In genomic region chr12:104055686-104056388, GRCh38 we compare ENCODE assay signal across 10 cellular contexts. TPM values are rescaled to one million over a fixed set of nuclear protein-coding genes. Genes with fewer than 3 reads are reported as not detected.
A peak's percentile ranks its signal among the peaks of the same experiment; 100 is the strongest.
DNase-seq lines count a peak whose midpoint lies in the region; ATAC-seq, FAIRE-seq and TF ChIP-seq lines count a peak whose summit lies in the region.
"Had no signal": no experiment of that assay in that cellular context is flagged by ENCODE, and none has a peak within 500 bp of the region (broad histone marks: within the 10 kb centered on the region; RNA-seq: fewer than 3 reads in every experiment).

No MANE protein-coding gene starts in this region.

- H3K36me3 ChIP-seq in testis (ENCODE audit: low read depth, missing control alignments) = no peaks in the 10 kb centered on the region
- H3K36me3 ChIP-seq: SJSA1 had no signal

- H3K27me3 Mint-ChIP-seq in activated CD8-positive, alpha-beta T cell treated with anti-CD3 and anti-CD28 coated beads for 36 hours = peaks cover 20% of the 10 kb centered on the region

- no peak overlapping the region for H3K27ac ChIP-seq in testis
- H3K27ac ChIP-seq: SJSA1 had no signal

- intact Hi-C loops in Right ventricle myocardium superior (cut with DNase I) (no loop called here), testis (cut with DNase I; ENCODE audit: low total_unique reads) (no loop called here)
- intact Hi-C loops in activated CD8-positive, alpha-beta T cell treated with anti-CD3 and anti-CD28 coated beads for 36 hours (cut with micrococcal nuclease) = loop anchor here (2.0 kb wide), 1 partner anchor 53 kb away; no protein-coding TSS in a partner anchor

- no peak for FAIRE-seq in GM12891 (lab: Jason Lieb, UNC)

- H3K4me1 ChIP-seq in testis = peaks cover 4% of the 10 kb centered on the region

- POLR2A ChIA-PET in activated CD8-positive, alpha-beta T cell treated with anti-CD3 and anti-CD28 coated beads for 36 hours (lab: Charles Lee) = interaction anchor here (0.6 kb wide), 1 partner anchor 14 kb away, joined by 4 read pairs; no protein-coding TSS in a partner anchor

- ATAC-seq in Right ventricle myocardium superior (ENCODE audit: poor library complexity) (peak; percentile 94), GM19452 (IDR thresholded peaks at IDR 0.05; ENCODE audit: unreplicated experiment) (no peak)
- no peak for ATAC-seq in activated CD8-positive, alpha-beta T cell treated with anti-CD3 and anti-CD28 coated beads for 36 hours
- ATAC-seq: naive thymus-derived CD4-positive, alpha-beta T cell had no signal

- TF ChIP-seq POLR2A in testis (IDR thresholded peaks at IDR 0.05) (no peak), GM12891 (IDR thresholded peaks at IDR 0.05; ENCODE audit: low read depth, low read length) (no peak)

- no peak overlapping the region for H3K4me3 ChIP-seq in testis
- H3K4me3 ChIP-seq: SJSA1 had no signal

- CTCF ChIA-PET in activated CD8-positive, alpha-beta T cell treated with anti-CD3 and anti-CD28 coated beads for 36 hours (lab: Charles Lee) = interaction anchor here (1.3 to 5.9 kb wide), 3 partner anchors 10 to 53 kb away, joined by 3 to 105 read pairs (median 4); no protein-coding TSS in a partner anchor

- H3K27ac Mint-ChIP-seq in activated CD8-positive, alpha-beta T cell treated with anti-CD3 and anti-CD28 coated beads for 36 hours = no peak overlapping the region
- H3K27ac Mint-ChIP-seq: naive thymus-derived CD4-positive, alpha-beta T cell had no signal

- 36 to 37% methylated on average over 5 of the region's 5 CpGs for WGBS in testis, 2 donors

- H3K9me3 Mint-ChIP-seq in activated CD8-positive, alpha-beta T cell treated with anti-CD3 and anti-CD28 coated beads for 36 hours = peaks cover 2% of the 10 kb centered on the region

- no peak for TF ChIP-seq CTCF in testis (IDR thresholded peaks at IDR 0.05)
- no peak for TF ChIP-seq CTCF in activated CD8-positive, alpha-beta T cell treated with anti-CD3 and anti-CD28 coated beads for 36 hours (IDR thresholded peaks at IDR 0.05)

- H3K36me3 Mint-ChIP-seq in activated CD8-positive, alpha-beta T cell treated with anti-CD3 and anti-CD28 coated beads for 36 hours (ENCODE audit: low read depth) = no peaks in the 10 kb centered on the region

- H3K27me3 ChIP-seq in testis = no peaks in the 10 kb centered on the region
- H3K27me3 ChIP-seq: SJSA1 had no signal

- peak; percentile 97 for DNase-seq in NCI-H1092 treated with DMSO at 0.1 percent for 48 hours (lab: John Stamatoyannopoulos, UW)
- peak; percentile 91 to 92 for DNase-seq in SHP77 (lab: John Stamatoyannopoulos, UW)
- peak; percentile 79 for DNase-seq in Right ventricle myocardium superior
- DNase-seq in testis = peak; percentile 74
- DNase-seq in activated CD4-positive, CD25-positive, alpha-beta regulatory T cell (lab: John Stamatoyannopoulos, UW) = no peak
- no peak for DNase-seq in GM12891 (ENCODE audit: insufficient read length, low spot score)
- no peak for DNase-seq in activated CD8-positive, alpha-beta T cell treated with anti-CD3 and anti-CD28 coated beads for 36 hours
- DNase-seq: naive thymus-derived CD4-positive, alpha-beta T cell had no signal

- no peaks in the 10 kb centered on the region for H3K9me3 ChIP-seq in testis
- H3K9me3 ChIP-seq: SJSA1 had no signal

- H3K4me3 Mint-ChIP-seq in activated CD8-positive, alpha-beta T cell treated with anti-CD3 and anti-CD28 coated beads for 36 hours = no peak overlapping the region
- H3K4me3 Mint-ChIP-seq: naive thymus-derived CD4-positive, alpha-beta T cell had no signal

- no peaks in the 10 kb centered on the region for H3K4me1 Mint-ChIP-seq in activated CD8-positive, alpha-beta T cell treated with anti-CD3 and anti-CD28 coated beads for 36 hours (ENCODE audit: low read depth)
- H3K4me1 Mint-ChIP-seq: naive thymus-derived CD4-positive, alpha-beta T cell had no signal

TF ChIP-seq in GM12891, 5 proteins besides CTCF, POLR2A, EP300 and RAD21:
- TF ChIP-seq POU2F2 (IDR thresholded peaks at IDR 0.05; ENCODE audit: low read depth, low read length) = no peak
- TF ChIP-seq POLR2AphosphoS5 (IDR thresholded peaks at IDR 0.05; ENCODE audit: low read depth, low read length) = no peak
- no peak for TF ChIP-seq SPI1 (IDR thresholded peaks at IDR 0.05; ENCODE audit: low read depth, low read length)
- no peak for TF ChIP-seq TAF1 (IDR thresholded peaks at IDR 0.05; ENCODE audit: low read depth, low read length)
- no peak for TF ChIP-seq PAX5 (IDR thresholded peaks at IDR 0.05; ENCODE audit: insufficient read depth, low read length, severe bottlenecking)

RNA-seq across cellular contexts. Expression of gene GLT8D2, which starts 5.8 kb away (rescaled TPM):
- total RNA-seq in Right ventricle myocardium superior (6.1 TPM), testis (1 to 10 TPM; 5.7 to 8.1 TPM)
- polyA plus RNA-seq in testis (ENCODE audit: insufficient read depth, low read depth, low replicate concordance) = 17.3 TPM
- 0.23 TPM for polyA plus RNA-seq in GM12891 (2012; ENCODE audit: low read depth, missing spikeins)
- total RNA-seq in activated CD8-positive, alpha-beta T cell treated with anti-CD3 and anti-CD28 coated beads for 36 hours = not detected

RNA-seq across cellular contexts. Expression of gene HCFC2, which starts 8.5 kb away (rescaled TPM):
- total RNA-seq in Right ventricle myocardium superior (8.8 TPM), testis (10 to 100 TPM; 36.2 to 57.9 TPM)
- polyA plus RNA-seq in testis (ENCODE audit: insufficient read depth, low read depth, low replicate concordance) = 95.2 TPM
- 4.2 TPM for polyA plus RNA-seq in GM12891 (2012; ENCODE audit: low read depth, missing spikeins)
- 1 to 10 TPM; 8.3 to 8.6 TPM for total RNA-seq in activated CD8-positive, alpha-beta T cell treated with anti-CD3 and anti-CD28 coated beads for 36 hours

Comparison
In these comparisons a context has a peak if more than half of its experiments do, and no peak if none do; other contexts are left out.
1. DNase-seq: peak in NCI-H1092 treated with DMSO at 0.1 percent for 48 hours (single experiment), SHP77 (2 of 2), Right ventricle myocardium superior (single experiment) and testis (single experiment); none in activated CD4-positive, CD25-positive, alpha-beta regulatory T cell (0 of 4), GM12891 (single experiment) and activated CD8-positive, alpha-beta T cell treated with anti-CD3 and anti-CD28 coated beads for 36 hours (single experiment).